In the genomic region with DNA sequence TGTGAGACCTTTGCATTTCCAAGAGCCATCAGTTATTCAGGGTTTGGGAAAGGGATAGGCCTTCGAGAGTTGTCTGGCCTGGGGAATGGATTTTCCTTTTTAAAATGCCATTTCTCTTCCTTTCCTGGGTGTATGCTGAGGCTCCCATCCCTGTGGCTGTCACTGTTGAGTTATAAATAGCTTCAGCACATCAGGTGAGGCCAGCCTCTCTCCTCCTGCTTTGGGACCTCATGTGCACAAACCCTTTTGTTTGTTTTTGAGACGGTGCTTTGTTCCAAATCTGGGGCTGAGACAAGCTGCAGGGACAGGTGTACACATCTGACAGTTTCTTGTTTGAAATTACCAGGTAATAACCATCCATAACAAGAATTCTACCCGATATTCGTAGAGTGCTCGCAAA, we compare ENCODE assay signal across 9 cellular contexts. TPM values are rescaled to one million over a fixed set of nuclear protein-coding genes. Genes with fewer than 3 reads are reported as not detected.
A peak's percentile ranks its signal among the peaks of the same experiment; 100 is the strongest.
DNase-seq lines count a peak whose midpoint lies in the region; ATAC-seq and TF ChIP-seq lines count a peak whose summit lies in the region.
"Had no signal": no experiment of that assay in that cellular context is flagged by ENCODE, and none has a peak within 500 bp of the region (broad histone marks: within the 10 kb centered on the region; RNA-seq: fewer than 3 reads in every experiment).

No MANE protein-coding gene starts in this region.

- in situ Hi-C loops in Panc1 (cut with HindIII; ENCODE audit: low pct_unique_long_range_greater_than_20kb, low sequenced_read_pairs): no loop called here

- intact Hi-C loops in Panc1 (cut with micrococcal nuclease; ENCODE audit: unreplicated experiment): no loop called here

- no peaks in the 10 kb centered on the region for H3K27me3 ChIP-seq in Panc1 (ENCODE audit: control insufficient read depth, insufficient read depth, low read length)

- H3K4me1 Mint-ChIP-seq in progenitor cell of endocrine pancreas (ENCODE audit: low read depth): peaks cover 19% of the 10 kb centered on the region

- H3K27me3 Mint-ChIP-seq in progenitor cell of endocrine pancreas: no peaks in the 10 kb centered on the region

- no peaks in the 10 kb centered on the region for H3K36me3 ChIP-seq in Panc1 (ENCODE audit: control insufficient read depth, insufficient read depth, low read length)

- CTCF ChIA-PET in Panc1 (lab: Charles Lee): no interaction called here

- BruUV-seq in Panc1 (replicated peaks; lab: Mats Ljungman, UMichigan): TSS peak; percentile 76

- no peak overlapping the region for H3K27ac Mint-ChIP-seq in progenitor cell of endocrine pancreas

- H3K9me3 Mint-ChIP-seq in progenitor cell of endocrine pancreas (ENCODE audit: low read depth): no peaks in the 10 kb centered on the region

- POLR2A ChIA-PET in Panc1 (lab: Charles Lee): no interaction called here

- H3K9me3 ChIP-seq in Panc1 (ENCODE audit: control insufficient read depth, insufficient read depth, low read depth, low read length): no peaks in the 10 kb centered on the region

- ATAC-seq in Panc1 (no peak), HG02588 (IDR thresholded peaks at IDR 0.05; ENCODE audit: unreplicated experiment) (no peak), HG03354 (IDR thresholded peaks at IDR 0.05; ENCODE audit: poor library complexity, severe bottlenecking, unreplicated experiment) (no peak)

- H3K27ac ChIP-seq in Panc1 (ENCODE audit: low read length): no peak overlapping the region
- H3K27ac ChIP-seq: SK-N-MC had no signal

- peaks cover 10% of the 10 kb centered on the region for H3K4me1 ChIP-seq in Panc1 (ENCODE audit: control insufficient read depth, insufficient read depth, low read length)

- H3K4me3 Mint-ChIP-seq in progenitor cell of endocrine pancreas (ENCODE audit: low read depth): peak overlapping the region; percentile 84

- peak overlapping the region; percentile 54 to 66 for H3K4me3 ChIP-seq in Panc1 (ENCODE audit: low read depth in 2 of 2, low read length in 2 of 2)
- H3K4me3 ChIP-seq in epithelial cell of proximal tubule (ENCODE audit: low read depth, low read length): peak overlapping the region; percentile 74

- H3K36me3 Mint-ChIP-seq in progenitor cell of endocrine pancreas (ENCODE audit: insufficient read depth): no peaks in the 10 kb centered on the region

- TF ChIP-seq CTCF in Panc1 (IDR thresholded peaks at IDR 0.05) (no peak), epithelial cell of proximal tubule (conservative IDR thresholded peaks at IDR 0.05; ENCODE audit: low read depth, low read length) (no peak), progenitor cell of endocrine pancreas (IDR thresholded peaks at IDR 0.05; ENCODE audit: unreplicated experiment) (no peak)

- DNase-seq in COR-L47 (lab: John Stamatoyannopoulos, UW) (peak; percentile 7), Panc1 (ENCODE audit: low read depth, low spot score) (no peak), epithelial cell of proximal tubule (ENCODE audit: low read depth) (no peak), progenitor cell of endocrine pancreas (ENCODE audit: low spot score, unreplicated experiment) (no peak), amygdala (lab: John Stamatoyannopoulos, UW) (no peak), A172 (ENCODE audit: low spot score) (no peak)

RNA-seq across cellular contexts. Expression of gene TEF, which starts 1.3 kb away (rescaled TPM):
- 7.8 TPM for total RNA-seq in Panc1 (2021; ENCODE audit: unreplicated experiment)
- polyA plus RNA-seq in Panc1 (2012; ENCODE audit: insufficient read length): 5.9 TPM
- total RNA-seq in epithelial cell of proximal tubule: 0.81 and 1.8 TPM in 2 replicates
- 11.4 and 11.5 TPM in 2 replicates for total RNA-seq in progenitor cell of endocrine pancreas
- 4.4 and 5.9 TPM in 2 replicates for total RNA-seq in A172 (2014; rRNA removed; shearing (Covaris generic))
